Comparison of ENCODE assay signal across 9 cellular contexts in the genomic region with DNA sequence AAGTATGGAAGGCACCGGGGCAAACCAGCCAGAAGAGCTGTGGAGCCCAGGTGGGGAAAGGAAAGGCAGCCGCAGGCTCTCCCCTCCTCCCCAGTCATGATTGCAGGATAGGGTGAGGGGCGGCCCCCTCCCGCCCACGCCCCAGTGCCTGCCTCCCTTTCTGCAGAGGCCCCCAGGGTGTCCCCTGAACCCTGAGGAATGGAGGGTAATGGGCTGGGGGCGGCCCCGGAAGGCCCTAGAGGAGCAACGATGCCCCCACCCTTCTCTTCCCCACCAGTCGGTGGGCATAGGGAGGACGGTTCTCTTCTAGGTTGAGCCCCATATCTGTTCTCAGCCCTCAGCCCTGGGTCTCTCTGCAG. TPM values are rescaled to one million over a fixed set of nuclear protein-coding genes. Genes with fewer than 3 reads are reported as not detected.
DNase-seq lines count a peak whose midpoint lies in the region; ATAC-seq and TF ChIP-seq lines count a peak whose summit lies in the region.
"Not testable (repeated sequence)": the region's sequence is repeated elsewhere in the genome, so short reads cannot be mapped to it uniquely, and the experiment has no call there.
"Had no signal": no experiment of that assay in that cellular context is flagged by ENCODE, and none has a peak within 500 bp of the region (broad histone marks: within the 10 kb centered on the region; RNA-seq: fewer than 3 reads in every experiment).

No MANE protein-coding gene starts in this region.

- not testable (repeated sequence) for ATAC-seq in heart right ventricle, lower lobe of right lung

- TF ChIP-seq CTCF in chondrocyte (IDR thresholded peaks at IDR 0.05); heart right ventricle (IDR thresholded peaks at IDR 0.05); lower lobe of right lung (IDR thresholded peaks at IDR 0.05); ovary (IDR thresholded peaks at IDR 0.05); type B pancreatic cell (conservative IDR thresholded peaks at IDR 0.05): not testable (repeated sequence)

- H3K27ac Mint-ChIP-seq in CD8-positive, alpha-beta memory T cell = peak overlapping the region in 1 of 8 donors; percentile 63
- not testable (repeated sequence) for H3K27ac Mint-ChIP-seq in T-helper 1 cell treated with Interleukin-12 subunit alpha and Interleukin-12 subunit beta and Interleukin-4 antibody, amounts not matched to agents 30 μg/mL and 1 μg/mL, for 36 hours; activated naive CD4-positive, alpha-beta T cell treated with anti-CD3 and anti-CD28 coated beads for 36 hours; chondrocyte (ENCODE audit: unreplicated experiment); type B pancreatic cell

- not testable (repeated sequence) for DNase-seq in CD8-positive, alpha-beta memory T cell; activated naive CD4-positive, alpha-beta T cell treated with anti-CD3 and anti-CD28 coated beads for 36 hours; chondrocyte (ENCODE audit: low spot score); heart right ventricle; lower lobe of right lung; type B pancreatic cell (ENCODE audit: extremely low spot score, unreplicated experiment)
- DNase-seq in ovary = peak in 1 of 5 donors; percentile 12

- 61 to 80% methylated on average over 8 to 10 of the region's 10 CpGs for WGBS in heart right ventricle, 2 donors
- WGBS in ovary, 3 donors = 44 to 57% (median 55%) methylated on average over 9 to 10 of the region's 10 CpGs

- TF ChIP-seq EP300 in ovary (IDR thresholded peaks at IDR 0.05) = not testable (repeated sequence)

- H3K4me1 Mint-ChIP-seq in CD8-positive, alpha-beta memory T cell; activated naive CD4-positive, alpha-beta T cell treated with anti-CD3 and anti-CD28 coated beads for 36 hours (ENCODE audit: low read depth); chondrocyte (ENCODE audit: low read depth); type B pancreatic cell (ENCODE audit: unreplicated experiment): not testable (repeated sequence)
- peaks cover 11% of the 10 kb centered on the region for H3K4me1 Mint-ChIP-seq in T-helper 1 cell treated with Interleukin-12 subunit alpha and Interleukin-12 subunit beta and Interleukin-4 antibody, amounts not matched to agents 30 μg/mL and 1 μg/mL, for 36 hours (ENCODE audit: low read depth)

- not testable (repeated sequence) for H3K36me3 ChIP-seq in CD8-positive, alpha-beta memory T cell (ENCODE audit: insufficient read depth, low read length); heart right ventricle; lower lobe of right lung; ovary

- CTCF ChIA-PET in CD8-positive, alpha-beta memory T cell (lab: Charles Lee) = not testable (repeated sequence)
- CTCF ChIA-PET in activated naive CD4-positive, alpha-beta T cell treated with anti-CD3 and anti-CD28 coated beads for 36 hours (lab: Charles Lee) = interaction anchor here (0.6 kb wide), 1 partner anchor 218 kb away, joined by 4 read pairs; no protein-coding TSS in a partner anchor

- not testable (repeated sequence) for H3K4me1 ChIP-seq in CD8-positive, alpha-beta memory T cell (ENCODE audit: insufficient read depth, low read length); heart right ventricle; lower lobe of right lung; ovary (ENCODE audit: insufficient read depth)

- H3K4me3 Mint-ChIP-seq in CD8-positive, alpha-beta memory T cell = peak overlapping the region; percentile 48 to 80 (median 63)
- H3K4me3 Mint-ChIP-seq in T-helper 1 cell treated with Interleukin-12 subunit alpha and Interleukin-12 subunit beta and Interleukin-4 antibody, amounts not matched to agents 30 μg/mL and 1 μg/mL, for 36 hours = peak overlapping the region; percentile 50
- H3K4me3 Mint-ChIP-seq in activated naive CD4-positive, alpha-beta T cell treated with anti-CD3 and anti-CD28 coated beads for 36 hours = peak overlapping the region; percentile 56
- H3K4me3 Mint-ChIP-seq in chondrocyte (ENCODE audit: unreplicated experiment) (peak overlapping the region; percentile 44), type B pancreatic cell (peak overlapping the region; percentile 74)

- H3K27me3 Mint-ChIP-seq in CD8-positive, alpha-beta memory T cell; activated naive CD4-positive, alpha-beta T cell treated with anti-CD3 and anti-CD28 coated beads for 36 hours (ENCODE audit: low read depth); chondrocyte (ENCODE audit: low read depth); type B pancreatic cell: not testable (repeated sequence)
- peaks cover 17% of the 10 kb centered on the region for H3K27me3 Mint-ChIP-seq in T-helper 1 cell treated with Interleukin-12 subunit alpha and Interleukin-12 subunit beta and Interleukin-4 antibody, amounts not matched to agents 30 μg/mL and 1 μg/mL, for 36 hours (ENCODE audit: low read depth)

- H3K4me3 ChIP-seq in CD8-positive, alpha-beta memory T cell (ENCODE audit: low read length) = not testable (repeated sequence)
- H3K4me3 ChIP-seq in heart right ventricle (peak overlapping the region in 7 of 10 donors; percentile 10 to 59 (median 53)), lower lobe of right lung (peak overlapping the region; percentile 54), ovary (peak overlapping the region; percentile 43)

- H3K36me3 Mint-ChIP-seq in CD8-positive, alpha-beta memory T cell; T-helper 1 cell treated with Interleukin-12 subunit alpha and Interleukin-12 subunit beta and Interleukin-4 antibody, amounts not matched to agents 30 μg/mL and 1 μg/mL, for 36 hours (ENCODE audit: low read depth); activated naive CD4-positive, alpha-beta T cell treated with anti-CD3 and anti-CD28 coated beads for 36 hours (ENCODE audit: low read depth); chondrocyte (ENCODE audit: low read depth); type B pancreatic cell: not testable (repeated sequence)

- not testable (repeated sequence) for H3K27ac ChIP-seq in CD8-positive, alpha-beta memory T cell (ENCODE audit: low read depth, low read length); heart right ventricle; lower lobe of right lung; ovary

- not testable (repeated sequence) for H3K9me3 Mint-ChIP-seq in CD8-positive, alpha-beta memory T cell; T-helper 1 cell treated with Interleukin-12 subunit alpha and Interleukin-12 subunit beta and Interleukin-4 antibody, amounts not matched to agents 30 μg/mL and 1 μg/mL, for 36 hours; activated naive CD4-positive, alpha-beta T cell treated with anti-CD3 and anti-CD28 coated beads for 36 hours; type B pancreatic cell
- peaks cover 13% of the 10 kb centered on the region for H3K9me3 Mint-ChIP-seq in chondrocyte (ENCODE audit: low read depth)

- not testable (repeated sequence) for TF ChIP-seq POLR2A in ovary (IDR thresholded peaks at IDR 0.05)

- POLR2A ChIA-PET in CD8-positive, alpha-beta memory T cell (lab: Charles Lee) = not testable (repeated sequence)

- H3K27me3 ChIP-seq in CD8-positive, alpha-beta memory T cell (ENCODE audit: insufficient read depth, low read length, poor library complexity, severe bottlenecking); lower lobe of right lung (ENCODE audit: low read depth); ovary: not testable (repeated sequence)
- peaks cover 0 to 11% (median 0%) of the 10 kb centered on the region in 7 donors for H3K27me3 ChIP-seq in heart right ventricle

- intact Hi-C loops in activated naive CD4-positive, alpha-beta T cell treated with anti-CD3 and anti-CD28 coated beads for 36 hours (cut with micrococcal nuclease) = loop anchor here (5.0 kb wide), 1 partner anchor 125 kb away; no protein-coding TSS in a partner anchor
- intact Hi-C loops in heart right ventricle (cut with DNase I); lower lobe of right lung (cut with DNase I); ovary (cut with DNase I): not testable (repeated sequence)

- H3K9me3 ChIP-seq in CD8-positive, alpha-beta memory T cell (ENCODE audit: low read length); heart right ventricle; lower lobe of right lung; ovary: not testable (repeated sequence)

RNA-seq across cellular contexts. Expression of a gene that starts 1.0 kb away (rescaled TPM):
- under 1 TPM; 0.48 to 0.62 TPM for total RNA-seq in CD8-positive, alpha-beta memory T cell
- 0.10 TPM for polyA plus RNA-seq in CD8-positive, alpha-beta memory T cell
- under 1 TPM; 0.40 to 0.41 TPM for total RNA-seq in activated naive CD4-positive, alpha-beta T cell treated with anti-CD3 and anti-CD28 coated beads for 36 hours
- total RNA-seq in chondrocyte (0.27 to 0.62 TPM (median 0.40 TPM) in 3 replicates), heart right ventricle (1 to 10 TPM in 7 of 10 donors, under 1 TPM in 3; 0.58 to 2.5 (median 1.6) TPM), lower lobe of right lung (1.7 TPM), ovary (1 to 10 TPM; 1.8 to 7.1 (median 4.0) TPM), type B pancreatic cell (ENCODE audit: low replicate concordance) (2.6 and 4.8 TPM in 2 replicates)
- polyA plus RNA-seq in heart right ventricle (1 to 10 TPM in 1 of 2 donors, under 1 TPM in 1; 0.38 to 1.1 TPM), ovary (1 to 10 TPM; 3.6 to 6.3 TPM)
- total RNA-seq: HepG2 had no signal
- polyA plus RNA-seq: HepG2 had no signal
